Comparison of ENCODE assay signal across 8 cellular contexts in genomic region chr11:83241291-83241946, GRCh38. TPM values are rescaled to one million over a fixed set of nuclear protein-coding genes. Genes with fewer than 3 reads are reported as not detected.
DNase-seq lines count a peak whose midpoint lies in the region; ATAC-seq, FAIRE-seq and TF ChIP-seq lines count a peak whose summit lies in the region.

No MANE protein-coding gene starts in this region.

- in situ Hi-C loops in T47D (cut with HindIII; ENCODE audit: low pct_unique_long_range_greater_than_20kb, low sequenced_read_pairs): no loop called here

- TF ChIP-seq CTCF in GM12873 (IDR thresholded peaks at IDR 0.05; ENCODE audit: insufficient read depth, low read depth, low read length, missing control alignments): peak; percentile 55

- peak; percentile 71 for ATAC-seq in HG03045 (IDR thresholded peaks at IDR 0.05; ENCODE audit: unreplicated experiment)
- peak; percentile 91 for ATAC-seq in left lobe of liver

- peak; percentile 53 for DNase-seq in AG20443 (ENCODE audit: low spot score)
- DNase-seq in NCI-H82 (lab: John Stamatoyannopoulos, UW): peak; percentile 83
- peak; percentile 33 to 88 for DNase-seq in T47D (ENCODE audit: low read depth in 1 of 2, low spot score in 1 of 2)
- no peak for DNase-seq in left lobe of liver (ENCODE audit: low spot score)
- DNase-seq in urothelium cell line (ENCODE audit: low spot score): peak; percentile 69
- no peak for DNase-seq in activated gamma-delta T cell treated with Interleukin-2 at 50 U/mL for 16 hours

- FAIRE-seq in urothelium cell line (lab: Jason Lieb, UNC): peak; percentile 93

RNA-seq across cellular contexts. Expression of gene CCDC90B, which starts 44.7 kb away (rescaled TPM):
- 14.5 TPM for total RNA-seq in left lobe of liver

RNA-seq across cellular contexts. Expression of gene ANKRD42, which starts 47.9 kb away (rescaled TPM):
- total RNA-seq in left lobe of liver: 4.3 TPM

Comparison
In these comparisons a context has a peak if more than half of its experiments do, and no peak if none do; other contexts are left out.
1. DNase-seq: peak in AG20443 (single experiment), NCI-H82 (single experiment), T47D (2 of 2) and urothelium cell line (single experiment); none in left lobe of liver (single experiment) and activated gamma-delta T cell treated with Interleukin-2 at 50 U/mL for 16 hours (single experiment).